Comparison of ENCODE assay signal across 19 cellular contexts in the genomic region with DNA sequence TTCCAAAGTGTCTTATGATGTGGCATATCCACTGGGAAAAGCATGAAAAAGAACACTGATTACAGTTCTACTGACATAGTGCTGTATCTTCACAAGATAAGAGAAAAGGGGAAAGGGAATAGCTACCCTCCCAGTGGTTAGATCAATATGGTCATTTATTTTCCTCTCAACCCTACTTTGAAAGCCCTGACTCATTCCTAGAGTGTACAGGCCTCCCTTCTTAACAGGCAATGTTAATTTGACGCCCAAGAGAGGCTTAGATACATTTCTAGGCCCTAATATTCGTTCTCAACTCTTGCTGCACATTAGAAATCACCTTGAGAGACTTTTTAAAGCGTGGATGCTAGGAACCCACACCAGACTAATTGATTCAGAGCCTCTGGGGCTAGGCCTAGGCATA.
DNase-seq lines count a peak whose midpoint lies in the region; ATAC-seq lines count a peak whose summit lies in the region.
"Had no signal": no experiment of that assay in that cellular context is flagged by ENCODE, and none has a peak within 500 bp of the region (broad histone marks: within the 10 kb centered on the region; RNA-seq: fewer than 3 reads in every experiment).

No MANE protein-coding gene starts in this region.

- ATAC-seq in GM19351 (IDR thresholded peaks at IDR 0.05; ENCODE audit: unreplicated experiment) (peak; percentile 76), HG02852 (IDR thresholded peaks at IDR 0.05; ENCODE audit: unreplicated experiment) (peak; percentile 44), HG03432 (IDR thresholded peaks at IDR 0.05; ENCODE audit: unreplicated experiment) (peak; percentile 51)
- ATAC-seq: A549 had no signal

- DNase-seq in iPS-NIHi11 (ENCODE audit: low spot score) (no peak), T-helper 1 cell (no peak), HuH-7.5 (ENCODE audit: low spot score) (no peak)
- DNase-seq: 8988T; ACHN; AML-193; BE2C; CD4-positive, alpha-beta T cell; CD8-positive, alpha-beta memory T cell; DMS 273 treated with DMSO at 0.1 percent for 48 hours; DMS79; EL; GDM1; GOT3; HFFc6 had no signal
